Comparison of ENCODE assay signal across 11 cellular contexts in the genomic region with DNA sequence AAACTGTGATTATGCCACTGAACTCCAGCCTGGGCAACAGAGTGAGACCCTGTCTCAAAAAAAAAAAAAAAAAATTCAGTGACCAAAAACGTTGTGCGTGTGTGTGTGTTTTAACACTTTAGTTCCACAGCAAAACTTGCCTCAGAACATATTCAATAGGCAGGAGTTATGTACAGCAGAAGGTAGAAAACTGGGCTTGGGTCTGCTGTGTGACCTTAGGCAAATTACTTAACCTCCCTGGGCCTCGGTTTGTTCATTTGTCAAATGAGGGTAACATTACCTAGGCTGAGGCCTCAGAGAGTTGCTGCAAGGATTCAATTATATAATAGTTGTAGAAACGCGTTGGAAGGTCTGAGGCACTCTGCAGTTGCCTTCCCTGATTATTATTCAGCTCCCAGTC. TPM values are rescaled to one million over a fixed set of nuclear protein-coding genes. Genes with fewer than 3 reads are reported as not detected.
DNase-seq lines count a peak whose midpoint lies in the region; ATAC-seq and TF ChIP-seq lines count a peak whose summit lies in the region.
"Had no signal": no experiment of that assay in that cellular context is flagged by ENCODE, and none has a peak within 500 bp of the region (broad histone marks: within the 10 kb centered on the region; RNA-seq: fewer than 3 reads in every experiment).

No MANE protein-coding gene starts in this region.

- H3K36me3 ChIP-seq in HUES6 (ENCODE audit: control insufficient read depth, insufficient read depth, low read length) (no peaks in the 10 kb centered on the region), kidney epithelial cell (ENCODE audit: control insufficient read depth, insufficient read depth, low read length) (no peaks in the 10 kb centered on the region), stomach (no peaks in the 10 kb centered on the region), H7 (replicated peaks; ENCODE audit: control insufficient read depth, insufficient read depth, low read length) (no peaks in the 10 kb centered on the region)
- H3K36me3 ChIP-seq: upper lobe of left lung had no signal

- H3K27ac ChIP-seq in HUES6 (ENCODE audit: low read depth, low read length) (no peak overlapping the region), stomach (peak overlapping the region in 4 of 5 donors; percentile 50 to 84 (median 60))
- H3K27ac ChIP-seq: KMS-11, upper lobe of left lung had no signal

- H3K4me1 ChIP-seq in HUES6 (ENCODE audit: control insufficient read depth, insufficient read depth, low read length) (peaks cover 7% of the 10 kb centered on the region; the same call in 1 of the 2 replicates), stomach (peaks cover 0 to 13% (median 11%) of the 10 kb centered on the region in 4 donors)

- no peak for ATAC-seq in HG02870 (IDR thresholded peaks at IDR 0.05; ENCODE audit: unreplicated experiment)
- ATAC-seq: activated naive CD8-positive, alpha-beta T cell treated with anti-CD3 and anti-CD28 coated beads, Interleukin-2, amount 50 U/mL, for 24 hours had no signal

- TF ChIP-seq EP300 in stomach (IDR thresholded peaks at IDR 0.05): no peak

- peak overlapping the region; percentile 4 for H3K9ac ChIP-seq in HUES6 (ENCODE audit: low read length)
- H3K9ac ChIP-seq: KMS-11 had no signal

- 39 to 54% (median 48%) methylated on average over 5 of the region's 5 CpGs for WGBS in stomach, 5 donors

- H3K9me3 ChIP-seq in HUES6 (ENCODE audit: control insufficient read depth, insufficient read depth, low read depth, low read length) (no peaks in the 10 kb centered on the region), stomach (no peaks in the 10 kb centered on the region)
- H3K9me3 ChIP-seq: upper lobe of left lung had no signal

- intact Hi-C loops in stomach (cut with DNase I; ENCODE audit: low total_unique reads): no loop called here
- intact Hi-C loops in posterior cingulate gyrus (cut with DNase I): no loop called here

- H3K4me3 ChIP-seq in HUES6 (ENCODE audit: low read depth, low read length) (peak overlapping the region; percentile 52), kidney epithelial cell (ENCODE audit: low read depth, low read length) (peak overlapping the region; percentile 5), stomach (peak overlapping the region; percentile 1 to 35 (median 30)), H7 (ENCODE audit: insufficient read depth, low read depth, low read length) (no peak overlapping the region)

- TF ChIP-seq CTCF in kidney epithelial cell (IDR thresholded peaks at IDR 0.05; ENCODE audit: insufficient read depth, low read length, poor library complexity, severe bottlenecking) (no peak), stomach (IDR thresholded peaks at IDR 0.05) (no peak)

- H3K27me3 ChIP-seq in HUES6 (ENCODE audit: control insufficient read depth, insufficient read depth, low read length) (peaks cover 70% of the 10 kb centered on the region), kidney epithelial cell (ENCODE audit: control insufficient read depth, insufficient read depth, low read length) (no peaks in the 10 kb centered on the region), stomach (peaks cover 0 to 10% (median 0%) of the 10 kb centered on the region in 3 donors), H7 (ENCODE audit: control insufficient read depth, insufficient read depth, low read length) (peaks cover 37% of the 10 kb centered on the region)
- H3K27me3 ChIP-seq: upper lobe of left lung had no signal

- no peak for TF ChIP-seq POLR2A in stomach (IDR thresholded peaks at IDR 0.05)

- DNase-seq in cerebellum (ENCODE audit: low spot score) (peak; percentile 19), kidney epithelial cell (ENCODE audit: low read depth) (no peak), stomach (no peak), posterior cingulate gyrus (no peak), hippocampal formation (lab: John Stamatoyannopoulos, UW) (no peak), H7 (no peak)
- DNase-seq: activated naive CD8-positive, alpha-beta T cell treated with anti-CD3 and anti-CD28 coated beads, Interleukin-2, amount 50 U/mL, for 24 hours had no signal

RNA-seq across cellular contexts. Expression of a gene that starts 10.3 kb away (rescaled TPM):
- total RNA-seq in cerebellum: 31.7 TPM
- total RNA-seq in kidney epithelial cell: 0.08 TPM in 1 of 2 replicates, not detected in the other
- 10 to 100 TPM in 2 of 5 donors, 1 to 10 TPM in 2, under 1 TPM in 1; 0.58 to 11.7 (median 7.1) TPM for total RNA-seq in stomach
- 1 to 10 TPM; 1.1 to 4.2 (median 1.2) TPM for polyA plus RNA-seq in stomach
- 2.5 and 3.4 TPM in 2 replicates for total RNA-seq in H7 (2014; rRNA removed; shearing (Covaris generic))
